Comparison of ENCODE assay signal across 31 cellular contexts in the genomic region with DNA sequence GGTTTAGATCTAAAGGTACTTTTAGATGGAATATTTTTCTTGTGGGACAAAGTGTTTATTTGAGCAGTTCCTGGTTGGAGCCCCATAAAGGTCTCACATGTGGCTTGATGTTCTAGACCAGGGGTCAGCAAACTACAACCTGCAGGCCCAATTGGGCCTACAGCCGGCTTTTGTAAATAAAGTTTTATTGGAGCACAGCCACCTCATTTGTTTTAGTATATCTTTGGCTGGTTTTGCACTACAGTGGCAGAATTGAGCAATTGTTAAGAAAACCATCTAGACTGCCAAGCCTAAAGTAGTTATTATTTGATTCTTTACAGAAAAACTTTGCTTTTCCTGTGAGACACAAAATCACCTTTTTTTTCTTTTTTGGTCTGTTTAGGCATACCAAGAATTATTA.
"Had no signal": no experiment of that assay in that cellular context is flagged by ENCODE, and none has a peak within 500 bp of the region (broad histone marks: within the 10 kb centered on the region; RNA-seq: fewer than 3 reads in every experiment).

No MANE protein-coding gene starts in this region.

- H3K27ac Mint-ChIP-seq: activated CD4-positive, alpha-beta memory T cell treated with anti-CD3 and anti-CD28 coated beads for 36 hours; activated CD4-positive, alpha-beta T cell treated with anti-CD3 and anti-CD28 coated beads, Interleukin-2, amount 10 ng/mL, durations not matched to agents 7 days and 5 days; activated naive CD8-positive, alpha-beta T cell treated with anti-CD3 and anti-CD28 coated beads for 36 hours; T-helper 1 cell treated with Interleukin-12 subunit alpha and Interleukin-12 subunit beta and Interleukin-4 antibody, amounts not matched to agents 30 μg/mL and 1 μg/mL, for 36 hours had no signal

- H3K27ac ChIP-seq: adrenal gland, breast epithelium, KMS-11, Peyer's patch, RWPE1, SJCRH30, VCaP had no signal

- H3K4me2 ChIP-seq: KMS-11, SK-N-SH had no signal

- H3K4me3 ChIP-seq: adrenal gland, breast epithelium, MG63, Peyer's patch, SJCRH30 had no signal

- H3K27me3 ChIP-seq: adrenal gland, breast epithelium, MG63, Peyer's patch, SJCRH30 had no signal

- H3K9me3 Mint-ChIP-seq: activated CD4-positive, alpha-beta T cell treated with anti-CD3 and anti-CD28 coated beads, Interleukin-2, amount 10 ng/mL, durations not matched to agents 7 days and 5 days; T-helper 1 cell treated with Interleukin-12 subunit alpha and Interleukin-12 subunit beta and Interleukin-4 antibody, amounts not matched to agents 30 μg/mL and 1 μg/mL, for 36 hours had no signal

- H3K9me3 ChIP-seq: adrenal gland, breast epithelium, MG63, Peyer's patch, SJCRH30, SK-N-SH had no signal

- ATAC-seq: activated T-cell treated with anti-CD3 and anti-CD28 coated beads, Interleukin-2, amount 50 U/mL, for 4 hours had no signal

- H3K4me1 ChIP-seq: adrenal gland, breast epithelium, Peyer's patch, SJCRH30 had no signal

- H3K36me3 ChIP-seq: adrenal gland, breast epithelium, Peyer's patch had no signal

- H3K9ac ChIP-seq: KMS-11, SK-N-SH had no signal

- DNase-seq: activated CD4-positive, alpha-beta memory T cell treated with anti-CD3 and anti-CD28 coated beads for 36 hours; activated CD4-positive, alpha-beta T cell treated with anti-CD3 and anti-CD28 coated beads, Interleukin-2, amount 10 ng/mL, durations not matched to agents 7 days and 5 days; activated CD4-positive, CD25-positive, alpha-beta regulatory T cell; activated CD8-positive, alpha-beta memory T cell treated with anti-CD3 and anti-CD28 coated beads for 24 hours; activated effector memory CD4-positive, alpha-beta T cell treated with anti-CD3 and anti-CD28 coated beads, Interleukin-2, amount 50 U/mL, for 16 hours; activated naive CD4-positive, alpha-beta T cell treated with Interleukin-2 at 50 U/mL for 16 hours; activated naive CD8-positive, alpha-beta T cell treated with anti-CD3 and anti-CD28 coated beads for 36 hours; activated T-cell treated with anti-CD3 and anti-CD28 coated beads, Interleukin-2, amount 50 U/mL, for 4 hours; adrenal gland; anterior cingulate cortex; caudate nucleus; MG63; MV-4-11; NCI-H1092 treated with DMSO at 0.1 percent for 48 hours; NCI-H1417 treated with DMSO at 0.1 percent for 48 hours; NCI-H1694; NCI-H2029; NCI-H345; NCI-H510A; NCI-H526 treated with DMSO at 0.1 percent for 48 hours; NCI-H82; Peyer's patch; Right ventricle myocardium superior; SJCRH30; SK-N-SH; SW 1271 had no signal

- H3K4me3 Mint-ChIP-seq: activated CD4-positive, alpha-beta memory T cell treated with anti-CD3 and anti-CD28 coated beads for 36 hours; activated CD4-positive, alpha-beta T cell treated with anti-CD3 and anti-CD28 coated beads, Interleukin-2, amount 10 ng/mL, durations not matched to agents 7 days and 5 days; activated naive CD8-positive, alpha-beta T cell treated with anti-CD3 and anti-CD28 coated beads for 36 hours; activated T-cell treated with anti-CD3 and anti-CD28 coated beads, Interleukin-2, amount 50 U/mL, for 4 hours; T-helper 1 cell treated with Interleukin-12 subunit alpha and Interleukin-12 subunit beta and Interleukin-4 antibody, amounts not matched to agents 30 μg/mL and 1 μg/mL, for 36 hours had no signal

- H3K27me3 Mint-ChIP-seq: activated CD4-positive, alpha-beta memory T cell treated with anti-CD3 and anti-CD28 coated beads for 36 hours; activated CD4-positive, alpha-beta T cell treated with anti-CD3 and anti-CD28 coated beads, Interleukin-2, amount 10 ng/mL, durations not matched to agents 7 days and 5 days; activated naive CD8-positive, alpha-beta T cell treated with anti-CD3 and anti-CD28 coated beads for 36 hours had no signal
